In the genomic region with DNA sequence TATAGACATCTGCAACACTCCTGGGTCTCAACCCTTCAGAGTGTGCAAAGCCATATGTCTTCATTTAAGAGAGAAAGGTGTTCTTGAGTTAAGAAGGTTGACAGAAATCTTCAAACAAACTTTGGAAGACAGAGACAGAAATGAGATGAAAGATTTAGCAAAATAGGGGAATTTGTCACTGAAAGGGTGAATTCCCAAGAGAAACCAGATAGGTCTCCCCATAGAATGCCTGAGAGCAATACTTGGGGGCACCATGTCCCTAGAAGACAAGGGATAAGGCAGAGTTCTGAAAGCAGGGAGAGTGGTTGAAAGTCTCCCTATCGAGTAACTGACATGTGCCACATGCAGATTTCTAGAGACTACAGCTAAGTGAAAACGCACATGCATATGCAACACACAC, we compare ENCODE assay signal across 16 cellular contexts. TPM values are rescaled to one million over a fixed set of nuclear protein-coding genes. Genes with fewer than 3 reads are reported as not detected.
DNase-seq lines count a peak whose midpoint lies in the region; ATAC-seq and TF ChIP-seq lines count a peak whose summit lies in the region.
"Had no signal": no experiment of that assay in that cellular context is flagged by ENCODE, and none has a peak within 500 bp of the region (broad histone marks: within the 10 kb centered on the region; RNA-seq: fewer than 3 reads in every experiment).

No MANE protein-coding gene starts in this region.

- H3K4me1 ChIP-seq in HCT116 (ENCODE audit: control insufficient read depth in 1 of 2, insufficient read depth in 2 of 2, low read length in 2 of 2) = peaks cover 55 to 88% of the 10 kb centered on the region in 2 experiments

- no peaks in the 10 kb centered on the region for H3K4me1 Mint-ChIP-seq in stimulated activated effector memory CD8-positive, alpha-beta T cell treated with anti-CD3 and anti-CD28 coated beads, Interleukin-12 subunit alpha, Interleukin-12 subunit beta, amount 100 ng/mL, for 72 hours

- H2AFZ ChIP-seq in HCT116 (ENCODE audit: low read depth, low read length, poor library complexity, severe bottlenecking) = no peak overlapping the region

- RAD21 ChIA-PET in HCT116 (lab: Charles Lee; ENCODE audit: low non-redundant PET in 1 of 2, low total read pairs in 2 of 2, uncharacterized antibody in 2 of 2, unreplicated experiment in 2 of 2) = no interaction called here

- H3K4me3 ChIP-seq in HCT116 (replicated peaks in 1 of 2; ENCODE audit: low read depth in 1 of 2, low read length in 2 of 2) = no peak overlapping the region
- H3K4me3 ChIP-seq: spleen had no signal

- peak overlapping the region; percentile 13 for H3K27ac Mint-ChIP-seq in stimulated activated effector memory CD8-positive, alpha-beta T cell treated with anti-CD3 and anti-CD28 coated beads, Interleukin-12 subunit alpha, Interleukin-12 subunit beta, amount 100 ng/mL, for 72 hours
- H3K27ac Mint-ChIP-seq: activated CD4-positive, alpha-beta memory T cell treated with anti-CD3 and anti-CD28 coated beads for 36 hours; HFFc6 had no signal

- H3K4me3 Mint-ChIP-seq in stimulated activated effector memory CD8-positive, alpha-beta T cell treated with anti-CD3 and anti-CD28 coated beads, Interleukin-12 subunit alpha, Interleukin-12 subunit beta, amount 100 ng/mL, for 72 hours = no peak overlapping the region
- H3K4me3 Mint-ChIP-seq: activated CD4-positive, alpha-beta memory T cell treated with anti-CD3 and anti-CD28 coated beads for 36 hours; HFFc6 had no signal

- peaks cover 0 to 6% of the 10 kb centered on the region in 2 experiments; a peak in 1 of 4 replicates for H3K36me3 ChIP-seq in HCT116 (ENCODE audit: control insufficient read depth in 1 of 2, insufficient read depth in 2 of 2, low read length in 2 of 2)

- DNase-seq in HCT116 (ENCODE audit: low read depth, low spot score) (no peak), DMS53 (lab: John Stamatoyannopoulos, UW) (no peak), HuH-7.5 (ENCODE audit: low spot score) (no peak)
- no peak for DNase-seq in stimulated activated effector memory CD8-positive, alpha-beta T cell treated with anti-CD3 and anti-CD28 coated beads, Interleukin-12 subunit alpha, Interleukin-12 subunit beta, amount 100 ng/mL, for 72 hours (ENCODE audit: low spot score in 2 of 2)
- DNase-seq: activated CD4-positive, alpha-beta memory T cell treated with anti-CD3 and anti-CD28 coated beads for 36 hours; activated gamma-delta T cell; HFFc6; NCI-H1092; NCI-H446 treated with DMSO at 0.1 percent for 48 hours; nucleus accumbens; spleen had no signal

- H4K20me1 ChIP-seq in HCT116 (ENCODE audit: insufficient read depth) = peaks cover 4% of the 10 kb centered on the region; the same call in 1 of the 2 replicates

- no peaks in the 10 kb centered on the region for H3K9me2 ChIP-seq in HCT116 (ENCODE audit: insufficient read depth)

- TF ChIP-seq POLR2A in HCT116 (IDR thresholded peaks at IDR 0.05; ENCODE audit: borderline replicate concordance, extremely low read depth, insufficient read depth, insufficient read length) = no peak

- 0 out of 2 replicates have a peak overlapping the region, but pooled peaks have one; percentile 2 for H3K27ac ChIP-seq in HCT116 (ENCODE audit: low read depth, low read length)
- H3K27ac ChIP-seq: C4-2B, RWPE1 had no signal

- POLR2A ChIA-PET in HCT116 (lab: Charles Lee) = no interaction called here

- intact Hi-C loops in HCT116 (cut with micrococcal nuclease) = no loop called here

- CTCF ChIA-PET in HCT116 (lab: Charles Lee) = no interaction called here

- H3K4me2 ChIP-seq in HCT116 (ENCODE audit: low read length) = no peak overlapping the region

- no TSS peak for BruUV-seq in HCT116 (replicated peaks; lab: Mats Ljungman, UMichigan)

- TF ChIP-seq CTCF in HCT116 (IDR thresholded peaks at IDR 0.05 in 2 of 3, conservative IDR thresholded peaks at IDR 0.05 in 1 of 3; ENCODE audit: borderline replicate concordance in 1 of 3, insufficient read depth in 1 of 3, low read depth in 2 of 3, low read length in 2 of 3) = no peak

- peaks cover 0 to 4% of the 10 kb centered on the region in 2 experiments; a peak in 1 of 4 replicates for H3K9me3 ChIP-seq in HCT116 (ENCODE audit: control insufficient read depth in 1 of 2, insufficient read depth in 1 of 2, low read depth in 1 of 2, low read length in 2 of 2)

- ATAC-seq in GM19025 (IDR thresholded peaks at IDR 0.05; ENCODE audit: low read depth, unreplicated experiment) = peak; percentile 24
- ATAC-seq in HCT116 = no peak
- peak; percentile 39 for ATAC-seq in HG03469 (IDR thresholded peaks at IDR 0.05; ENCODE audit: unreplicated experiment)
- no peak for ATAC-seq in stimulated activated effector memory CD8-positive, alpha-beta T cell treated with anti-CD3 and anti-CD28 coated beads, Interleukin-12 subunit alpha, Interleukin-12 subunit beta, amount 100 ng/mL, for 72 hours
- ATAC-seq in HG03439 (IDR thresholded peaks at IDR 0.05; ENCODE audit: unreplicated experiment) = no peak

- H3K36me3 Mint-ChIP-seq in stimulated activated effector memory CD8-positive, alpha-beta T cell treated with anti-CD3 and anti-CD28 coated beads, Interleukin-12 subunit alpha, Interleukin-12 subunit beta, amount 100 ng/mL, for 72 hours = no peaks in the 10 kb centered on the region
- H3K36me3 Mint-ChIP-seq: activated CD4-positive, alpha-beta memory T cell treated with anti-CD3 and anti-CD28 coated beads for 36 hours had no signal

- TF ChIP-seq RAD21 in HCT116 (IDR thresholded peaks at IDR 0.05; ENCODE audit: low read depth) = no peak

- H3K27me3 ChIP-seq in HCT116 (ENCODE audit: insufficient read depth, low read length) = no peaks in the 10 kb centered on the region
- H3K27me3 ChIP-seq: spleen had no signal

- H3K9ac ChIP-seq in HCT116 (ENCODE audit: low read length) = no peak overlapping the region

- H3K9me3 Mint-ChIP-seq in stimulated activated effector memory CD8-positive, alpha-beta T cell treated with anti-CD3 and anti-CD28 coated beads, Interleukin-12 subunit alpha, Interleukin-12 subunit beta, amount 100 ng/mL, for 72 hours = no peaks in the 10 kb centered on the region
- H3K9me3 Mint-ChIP-seq: activated CD4-positive, alpha-beta memory T cell treated with anti-CD3 and anti-CD28 coated beads for 36 hours; HFFc6 had no signal

- H3K79me2 ChIP-seq in HCT116 (ENCODE audit: insufficient read depth, low read length) = peaks cover 98% of the 10 kb centered on the region

TF ChIP-seq in HCT116, 20 proteins besides CTCF, POLR2A, EP300 and RAD21:
- TF ChIP-seq, protein P1, sequence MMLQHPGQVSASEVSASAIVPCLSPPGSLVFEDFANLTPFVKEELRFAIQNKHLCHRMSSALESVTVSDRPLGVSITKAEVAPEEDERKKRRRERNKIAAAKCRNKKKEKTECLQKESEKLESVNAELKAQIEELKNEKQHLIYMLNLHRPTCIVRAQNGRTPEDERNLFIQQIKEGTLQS (IDR thresholded peaks at IDR 0.05) = no peak
- TF ChIP-seq EGR1 (IDR thresholded peaks at IDR 0.05; ENCODE audit: low read depth) = no peak
- no peak for TF ChIP-seq YY1 (IDR thresholded peaks at IDR 0.05; ENCODE audit: extremely low read depth, insufficient replicate concordance, low read depth, low read length)
- no peak for TF ChIP-seq ZFX (IDR thresholded peaks at IDR 0.05)
- TF ChIP-seq, protein P2, sequence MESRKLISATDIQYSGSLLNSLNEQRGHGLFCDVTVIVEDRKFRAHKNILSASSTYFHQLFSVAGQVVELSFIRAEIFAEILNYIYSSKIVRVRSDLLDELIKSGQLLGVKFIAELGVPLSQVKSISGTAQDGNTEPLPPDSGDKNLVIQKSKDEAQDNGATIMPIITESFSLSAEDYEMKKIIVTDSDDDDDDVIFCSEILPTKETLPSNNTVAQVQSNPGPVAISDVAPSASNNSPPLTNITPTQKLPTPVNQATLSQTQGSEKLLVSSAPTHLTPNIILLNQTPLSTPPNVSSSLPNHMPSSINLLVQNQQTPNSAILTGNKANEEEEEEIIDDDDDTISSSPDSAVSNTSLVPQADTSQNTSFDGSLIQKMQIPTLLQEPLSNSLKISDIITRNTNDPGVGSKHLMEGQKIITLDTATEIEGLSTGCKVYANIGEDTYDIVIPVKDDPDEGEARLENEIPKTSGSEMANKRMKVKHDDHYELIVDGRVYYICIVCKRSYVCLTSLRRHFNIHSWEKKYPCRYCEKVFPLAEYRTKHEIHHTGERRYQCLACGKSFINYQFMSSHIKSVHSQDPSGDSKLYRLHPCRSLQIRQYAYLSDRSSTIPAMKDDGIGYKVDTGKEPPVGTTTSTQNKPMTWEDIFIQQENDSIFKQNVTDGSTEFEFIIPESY (IDR thresholded peaks at IDR 0.05; ENCODE audit: extremely low read depth, insufficient replicate concordance, low read length) = no peak
- TF ChIP-seq EZH2 (IDR thresholded peaks at IDR 0.05) = no peak
- TF ChIP-seq POLR2AphosphoS5 (IDR thresholded peaks at IDR 0.05; ENCODE audit: low read depth, low read length) = no peak; the same call in 1 of the 2 replicates
- TF ChIP-seq, protein P3, sequence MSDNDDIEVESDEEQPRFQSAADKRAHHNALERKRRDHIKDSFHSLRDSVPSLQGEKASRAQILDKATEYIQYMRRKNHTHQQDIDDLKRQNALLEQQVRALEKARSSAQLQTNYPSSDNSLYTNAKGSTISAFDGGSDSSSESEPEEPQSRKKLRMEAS (IDR thresholded peaks at IDR 0.05) = no peak
- no peak for TF ChIP-seq JUND (IDR thresholded peaks at IDR 0.05)
- TF ChIP-seq EZH2phosphoT487 (IDR thresholded peaks at IDR 0.05; ENCODE audit: borderline replicate concordance) = no peak
- TF ChIP-seq FOSL1 (IDR thresholded peaks at IDR 0.05; ENCODE audit: low read depth) = no peak

RNA-seq across cellular contexts. Expression of a gene that starts 50.0 kb away (rescaled TPM):
- total RNA-seq in HCT116 (2021; ENCODE audit: unreplicated experiment) = 185 TPM
- 63.9 and 76.8 TPM in 2 replicates for polyA plus RNA-seq in HCT116 (2012)

Comparison
In these comparisons a context has a peak if more than half of its experiments do, and no peak if none do; other contexts are left out.
1. ATAC-seq: peak in GM19025 (single experiment) and HG03469 (single experiment); none in HCT116 (single experiment), stimulated activated effector memory CD8-positive, alpha-beta T cell treated with anti-CD3 and anti-CD28 coated beads, Interleukin-12 subunit alpha, Interleukin-12 subunit beta, amount 100 ng/mL, for 72 hours (single experiment) and HG03439 (single experiment).